25 cellular contexts compared by ENCODE assay signal in the genomic region with DNA sequence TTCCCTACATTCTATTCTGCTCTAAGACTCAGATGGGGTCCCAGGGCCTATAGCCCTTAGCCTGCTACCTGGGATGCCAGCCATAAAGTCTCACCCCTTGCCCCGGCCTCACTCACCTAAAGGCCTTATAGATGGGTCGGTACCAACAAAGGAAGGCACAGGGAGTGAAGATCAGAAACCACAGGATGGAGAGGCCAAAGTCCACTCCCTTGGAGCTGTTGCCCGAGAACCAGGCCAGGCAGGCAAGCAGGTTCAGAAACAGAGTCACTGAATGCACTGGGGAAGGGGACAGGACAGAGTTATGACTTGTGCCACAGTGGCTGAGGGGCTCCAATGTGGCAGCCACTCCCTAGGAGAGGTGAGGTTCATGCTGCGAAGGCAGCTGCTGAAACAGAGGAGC. TPM values are rescaled to one million over a fixed set of nuclear protein-coding genes. Genes with fewer than 3 reads are reported as not detected.
"Had no signal": no experiment of that assay in that cellular context is flagged by ENCODE, and none has a peak within 500 bp of the region (broad histone marks: within the 10 kb centered on the region; RNA-seq: fewer than 3 reads in every experiment).

No MANE protein-coding gene starts in this region.

- H3K27ac ChIP-seq: HL-60, RWPE1 had no signal

- H3K27me3 ChIP-seq: MG63 had no signal

- H3K9me3 ChIP-seq: MG63, SK-N-SH had no signal

- ATAC-seq: Panc1, PC-3 had no signal

- DNase-seq: Karpas-422, KG1, MG63, NCI-H1092, NCI-H1105 treated with DMSO at 0.1 percent for 48 hours, NCI-H1417 treated with DMSO at 0.1 percent for 48 hours, NCI-H146, NCI-H1694 treated with DMSO at 0.1 percent for 48 hours, NCI-H2029, NCI-H2081 treated with DMSO at 0.1 percent for 48 hours, NCI-H2171, NCI-H226, NCI-H446, NCI-H510A, NCI-H524 treated with DMSO at 0.1 percent for 48 hours, NCI-H69, NCI-H774, PC-3, SHP77, SK-N-SH had no signal

- FAIRE-seq: HTR-8/SVneo had no signal

- H3K4me3 ChIP-seq: MG63 had no signal

RNA-seq across cellular contexts. Expression of gene CPLX3, which starts 24.0 kb away (rescaled TPM):
- total RNA-seq: PC-3, SK-MEL-5 had no signal
- polyA plus RNA-seq: SK-N-SH had no signal

RNA-seq across cellular contexts. Expression of gene LMAN1L, which starts 37.8 kb away (rescaled TPM):
- total RNA-seq: PC-3, SK-MEL-5 had no signal
